ENCODE assay signal across 8 cellular contexts in the genomic region with DNA sequence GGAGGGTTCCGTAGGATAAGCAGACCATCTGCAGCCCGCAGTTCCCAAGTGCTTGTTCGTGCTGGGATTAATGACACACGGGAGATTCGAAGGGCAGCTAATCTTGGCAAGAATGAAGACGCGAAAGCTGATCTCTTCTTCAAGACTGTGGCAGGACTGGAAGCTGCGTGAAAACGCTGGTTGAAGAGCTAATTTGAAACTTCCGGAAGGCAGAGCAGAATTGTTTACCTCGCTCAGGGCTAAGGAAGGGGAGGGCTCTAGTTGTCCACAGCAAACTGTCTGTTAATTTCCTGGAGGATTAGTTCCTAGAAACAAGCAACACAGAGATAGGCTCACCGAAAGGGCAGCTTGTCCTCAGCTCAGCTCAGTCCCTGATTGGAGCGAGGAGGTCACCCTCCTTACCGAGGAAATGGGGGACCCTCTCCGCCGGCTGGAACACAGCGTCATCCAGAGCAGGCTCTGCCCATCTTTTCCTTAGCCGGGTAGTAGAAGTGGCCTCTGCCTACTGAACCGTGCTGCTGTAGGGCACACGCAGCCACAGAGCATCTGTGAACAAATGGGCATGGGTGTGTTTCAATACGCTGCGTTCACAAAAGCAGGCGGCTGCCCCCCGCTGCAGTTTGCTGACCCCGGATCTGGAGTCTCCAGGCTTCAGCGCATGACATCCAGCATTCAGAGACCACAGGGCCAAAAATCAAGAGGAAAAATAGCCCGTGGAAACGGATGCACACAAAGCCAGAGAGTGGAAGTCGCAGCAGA. TPM values are rescaled to one million over a fixed set of nuclear protein-coding genes. Genes with fewer than 3 reads are reported as not detected.
DNase-seq lines count a peak whose midpoint lies in the region; ATAC-seq and TF ChIP-seq lines count a peak whose summit lies in the region.

No MANE protein-coding gene starts in this region.

- H3K27ac ChIP-seq in SK-N-MC: no peak overlapping the region
- H3K27ac ChIP-seq in duodenal mucosa (ENCODE audit: low read depth, low read length): peak overlapping the region; percentile 13

- H3K9ac ChIP-seq in SK-N-MC (ENCODE audit: insufficient read length): peak overlapping the region; percentile 41
- peak overlapping the region; percentile 13 to 77 for H3K9ac ChIP-seq in duodenal mucosa (ENCODE audit: low read depth in 1 of 2, low read length in 2 of 2)

- H3K27me3 ChIP-seq in duodenal mucosa (ENCODE audit: control insufficient read depth in 1 of 2, insufficient read depth in 2 of 2, low read length in 2 of 2): no peaks in the 10 kb centered on the region

- peaks cover 17 to 25% of the 10 kb centered on the region in 2 donors for H3K4me1 ChIP-seq in duodenal mucosa (ENCODE audit: control insufficient read depth in 1 of 2, insufficient read depth in 2 of 2, low read length in 2 of 2)
- H3K4me1 ChIP-seq in mucosa of descending colon (ENCODE audit: low read depth): peaks cover 19% of the 10 kb centered on the region

- peak overlapping the region; percentile 7 for H3K4me3 ChIP-seq in HFF-Myc (replicated peaks; ENCODE audit: low read depth, low read length)
- H3K4me3 ChIP-seq in SK-N-MC: peak overlapping the region; percentile 70
- H3K4me3 ChIP-seq in duodenal mucosa (ENCODE audit: low read depth in 1 of 2, low read length in 2 of 2): peak overlapping the region; percentile 59 to 65
- H3K4me3 ChIP-seq in mucosa of descending colon: no peak overlapping the region

- intact Hi-C loops in mucosa of descending colon (cut with DNase I, micrococcal nuclease): no loop called here

- ATAC-seq in mucosa of descending colon (peak; percentile 78), GM18873 (IDR thresholded peaks at IDR 0.05; ENCODE audit: low FRiP score, unreplicated experiment) (no peak)

- H3K9me3 ChIP-seq in SK-N-MC (ENCODE audit: low read depth, low read length) (no peaks in the 10 kb centered on the region), duodenal mucosa (ENCODE audit: control insufficient read depth in 1 of 2, low read length in 2 of 2) (peaks cover 0 to 5% of the 10 kb centered on the region in 2 donors), mucosa of descending colon (no peaks in the 10 kb centered on the region)

- DNase-seq in AG20443 (ENCODE audit: low spot score): peak; percentile 55
- DNase-seq in HFF-Myc (ENCODE audit: extremely low read depth, low read depth): peak; percentile 39
- DNase-seq in SK-N-MC (ENCODE audit: low read depth, low spot score): no peak
- peak; percentile 57 to 71 (median 63) for DNase-seq in mucosa of descending colon
- no peak for DNase-seq in NCI-H345 (lab: John Stamatoyannopoulos, UW)
- no peak for DNase-seq in NK-92 treated with Interleukin-12 subunit alpha and Interleukin-12 subunit beta, amount 100 ng/mL, for 24 hours (lab: John Stamatoyannopoulos, UW)

- H3K36me3 ChIP-seq in SK-N-MC (ENCODE audit: insufficient read depth, low read length) (no peaks in the 10 kb centered on the region), duodenal mucosa (ENCODE audit: control insufficient read depth in 1 of 2, insufficient read depth in 2 of 2, low read length in 2 of 2) (no peaks in the 10 kb centered on the region), mucosa of descending colon (ENCODE audit: low read depth) (no peaks in the 10 kb centered on the region)

- no peak for TF ChIP-seq CTCF in HFF-Myc (IDR thresholded peaks at IDR 0.05; ENCODE audit: low read depth, low read length, missing control alignments)
- no peak for TF ChIP-seq CTCF in mucosa of descending colon (IDR thresholded peaks at IDR 0.05)

RNA-seq across cellular contexts. Expression of gene BAIAP2, which starts 16.7 kb away (rescaled TPM):
- 10 to 100 TPM; 11.6 to 76.7 (median 19.4) TPM for total RNA-seq in mucosa of descending colon

RNA-seq across cellular contexts. Expression of gene CHMP6, which starts 26.6 kb away (rescaled TPM):
- total RNA-seq in mucosa of descending colon: 10 to 100 TPM; 35.1 to 43.9 (median 35.4) TPM

Comparison
In these comparisons a context has a peak if more than half of its experiments do, and no peak if none do; other contexts are left out.
1. DNase-seq: peak in AG20443 (single experiment), HFF-Myc (single experiment) and mucosa of descending colon (3 of 3); none in SK-N-MC (single experiment), NCI-H345 (single experiment) and NK-92 treated with Interleukin-12 subunit alpha and Interleukin-12 subunit beta, amount 100 ng/mL, for 24 hours (single experiment).